ENCODE assay signal across 8 cellular contexts in genomic region chr17:67390006-67390645, GRCh38. TPM values are rescaled to one million over a fixed set of nuclear protein-coding genes. Genes with fewer than 3 reads are reported as not detected.
A peak's percentile ranks its signal among the peaks of the same experiment; 100 is the strongest.
DNase-seq lines count a peak whose midpoint lies in the region; ATAC-seq and TF ChIP-seq lines count a peak whose summit lies in the region.

No MANE protein-coding gene starts in this region.

- peaks cover 54% of the 10 kb centered on the region for H3K4me1 Mint-ChIP-seq in T-helper 1 cell treated with Interleukin-12 subunit alpha and Interleukin-12 subunit beta and Interleukin-4 antibody, amounts not matched to agents 30 μg/mL and 1 μg/mL, for 36 hours (ENCODE audit: low read depth)

- H3K4me3 ChIP-seq in Panc1 (ENCODE audit: low read depth in 2 of 2, low read length in 2 of 2) (peak overlapping the region; percentile 1 to 29; a peak in 3 of 4 replicates), esophagus muscularis mucosa (no peak overlapping the region), skin epidermis (no peak overlapping the region)

- H3K4me3 Mint-ChIP-seq in T-helper 1 cell treated with Interleukin-12 subunit alpha and Interleukin-12 subunit beta and Interleukin-4 antibody, amounts not matched to agents 30 μg/mL and 1 μg/mL, for 36 hours, result peak overlapping the region; percentile 87

- peak overlapping the region; percentile 85 for H3K27ac ChIP-seq in Panc1 (ENCODE audit: low read length)
- peak overlapping the region; percentile 50 to 70 (median 54) for H3K27ac ChIP-seq in esophagus muscularis mucosa (replicated peaks in 1 of 4)
- peak overlapping the region in 12 of 21 experiments; percentile 6 to 61 (median 39) for H3K27ac ChIP-seq in skin epidermis

- H3K4me1 ChIP-seq in Panc1 (ENCODE audit: control insufficient read depth, insufficient read depth, low read length), result peaks cover 41% of the 10 kb centered on the region
- peaks cover 24 to 37% (median 28%) of the 10 kb centered on the region in 4 donors for H3K4me1 ChIP-seq in esophagus muscularis mucosa

- peaks cover 6% of the 10 kb centered on the region for H3K36me3 Mint-ChIP-seq in T-helper 1 cell treated with Interleukin-12 subunit alpha and Interleukin-12 subunit beta and Interleukin-4 antibody, amounts not matched to agents 30 μg/mL and 1 μg/mL, for 36 hours (ENCODE audit: low read depth)

- POLR2A ChIA-PET in Panc1 (lab: Charles Lee), result interaction anchor here (0.7 kb wide), 1 partner anchor 12 kb away, joined by 3 read pairs; no protein-coding TSS in a partner anchor

- H3K27me3 ChIP-seq in Panc1 (ENCODE audit: control insufficient read depth, insufficient read depth, low read length), result no peaks in the 10 kb centered on the region
- H3K27me3 ChIP-seq in esophagus muscularis mucosa, result no peaks in the 10 kb centered on the region

- 75% methylated on average over 6 of the region's 6 CpGs for WGBS in esophagus muscularis mucosa

- TF ChIP-seq CTCF in Panc1 (IDR thresholded peaks at IDR 0.05) (no peak), esophagus muscularis mucosa (IDR thresholded peaks at IDR 0.05) (no peak)

- H3K27ac Mint-ChIP-seq in T-helper 1 cell treated with Interleukin-12 subunit alpha and Interleukin-12 subunit beta and Interleukin-4 antibody, amounts not matched to agents 30 μg/mL and 1 μg/mL, for 36 hours, result peak overlapping the region; percentile 96

- H3K36me3 ChIP-seq in Panc1 (ENCODE audit: control insufficient read depth, insufficient read depth, low read length) (no peaks in the 10 kb centered on the region), esophagus muscularis mucosa (peaks cover 0 to 3% (median 0%) of the 10 kb centered on the region in 4 donors)

- no peak for TF ChIP-seq EP300 in esophagus muscularis mucosa (IDR thresholded peaks at IDR 0.05)

- no peak for DNase-seq in T-helper 1 cell
- DNase-seq in Panc1 (ENCODE audit: low read depth, low spot score), result peak; percentile 65
- DNase-seq in esophagus muscularis mucosa (ENCODE audit: extremely low spot score), result no peak
- no peak for DNase-seq in glomerular visceral epithelial cell (ENCODE audit: extremely low spot score)

- TF ChIP-seq POLR2A in esophagus muscularis mucosa (IDR thresholded peaks at IDR 0.05; ENCODE audit: low read depth), result no peak

- H3K9me3 Mint-ChIP-seq in T-helper 1 cell treated with Interleukin-12 subunit alpha and Interleukin-12 subunit beta and Interleukin-4 antibody, amounts not matched to agents 30 μg/mL and 1 μg/mL, for 36 hours, result no peaks in the 10 kb centered on the region

- ATAC-seq in Panc1 (peak; percentile 71), GM21447 (IDR thresholded peaks at IDR 0.05; ENCODE audit: unreplicated experiment) (no peak), GM18511 (IDR thresholded peaks at IDR 0.05; ENCODE audit: unreplicated experiment) (no peak)

- in situ Hi-C loops in Panc1 (cut with HindIII; ENCODE audit: low pct_unique_long_range_greater_than_20kb, low sequenced_read_pairs), result no loop called here

- CTCF ChIA-PET in Panc1 (lab: Charles Lee), result interaction anchor here (0.9 kb wide), 1 partner anchor 85 kb away, joined by 4 read pairs; no protein-coding TSS in a partner anchor

- no TSS peak for BruUV-seq in Panc1 (replicated peaks; lab: Mats Ljungman, UMichigan)

- H3K9me3 ChIP-seq in Panc1 (ENCODE audit: control insufficient read depth, insufficient read depth, low read depth, low read length) (no peaks in the 10 kb centered on the region), esophagus muscularis mucosa (no peaks in the 10 kb centered on the region)

- intact Hi-C loops in Panc1 (cut with micrococcal nuclease; ENCODE audit: unreplicated experiment), result no loop called here
- intact Hi-C loops in esophagus muscularis mucosa (cut with DNase I), result no loop called here

- H3K27me3 Mint-ChIP-seq in T-helper 1 cell treated with Interleukin-12 subunit alpha and Interleukin-12 subunit beta and Interleukin-4 antibody, amounts not matched to agents 30 μg/mL and 1 μg/mL, for 36 hours (ENCODE audit: low read depth), result no peaks in the 10 kb centered on the region

RNA-seq across cellular contexts. Expression of gene PITPNC1, which starts 13.0 kb away (rescaled TPM):
- total RNA-seq in Panc1 (2021; ENCODE audit: unreplicated experiment) (20.8 TPM), esophagus muscularis mucosa (10 to 100 TPM; 14.1 to 35.5 (median 31.8) TPM)
- polyA plus RNA-seq in Panc1 (2012; ENCODE audit: insufficient read length), result 25.2 TPM

RNA-seq across cellular contexts. Expression of gene PSMD12, which starts 23.7 kb away (rescaled TPM):
- 50.2 TPM for total RNA-seq in Panc1 (2021; ENCODE audit: unreplicated experiment)
- 83.4 TPM for polyA plus RNA-seq in Panc1 (2012; ENCODE audit: insufficient read length)
- total RNA-seq in esophagus muscularis mucosa, result 10 to 100 TPM; 28.4 to 37.8 (median 30.0) TPM

Comparison
In these comparisons a context has a peak if more than half of its experiments do, and no peak if none do; other contexts are left out.
1. H3K4me3 ChIP-seq: peak in Panc1 (2 of 2); none in esophagus muscularis mucosa (0 of 4) and skin epidermis (0 of 7).
2. Peak in every context shown above with its lines, with median percentiles within 50 percentile points of each other: H3K27ac ChIP-seq.